1 cellular context compared by ENCODE assay signal in the genomic region with DNA sequence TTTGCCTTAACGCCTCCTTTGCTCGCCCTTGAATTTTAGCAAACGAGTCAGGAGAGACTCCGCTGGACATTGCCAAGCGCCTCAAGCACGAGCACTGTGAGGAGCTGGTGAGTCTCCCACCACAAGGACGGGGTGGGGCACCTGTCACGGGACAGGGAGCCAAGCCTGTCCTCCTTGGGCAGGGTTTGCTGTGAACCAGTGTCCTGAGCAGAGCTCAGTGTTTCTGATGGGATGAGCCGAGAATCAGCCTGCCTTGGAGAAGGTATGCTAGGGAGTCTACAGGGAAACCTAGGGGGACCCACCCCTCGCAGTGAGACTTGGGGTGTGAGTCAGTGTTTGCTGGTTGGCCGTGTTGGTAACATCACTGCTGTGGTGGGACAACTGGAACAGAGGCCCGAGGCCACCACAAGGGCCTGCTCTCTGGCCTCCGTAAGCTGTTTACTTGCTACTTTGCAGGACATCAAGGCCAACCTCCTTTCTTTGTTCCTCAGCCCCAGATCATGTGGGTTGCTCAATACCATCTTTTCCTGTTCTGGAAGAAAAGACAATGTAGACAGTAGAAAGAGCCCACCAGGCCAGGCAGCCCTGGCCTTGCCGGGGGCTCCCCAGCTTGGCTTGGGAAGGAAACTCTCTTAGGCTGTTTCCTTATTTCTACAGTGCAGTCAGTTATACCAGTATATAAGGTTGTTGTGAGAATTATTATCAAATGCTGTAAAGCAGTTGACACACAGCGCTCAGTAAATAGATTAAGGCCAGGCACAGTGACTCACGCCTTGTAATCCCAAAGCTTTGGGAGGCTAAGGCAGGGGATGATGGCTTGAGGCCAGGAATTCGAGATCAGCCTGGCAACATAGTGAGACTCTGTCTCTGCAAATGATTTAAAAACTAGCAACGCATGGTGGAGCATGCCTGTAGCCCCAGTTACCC.
TF ChIP-seq lines count a peak whose summit lies in the region.

No MANE protein-coding gene starts in this region.

TF ChIP-seq in HepG2, 621 proteins besides CTCF, POLR2A, EP300 and RAD21 (continued from another document and continues in another):
- TF ChIP-seq, protein P1, sequence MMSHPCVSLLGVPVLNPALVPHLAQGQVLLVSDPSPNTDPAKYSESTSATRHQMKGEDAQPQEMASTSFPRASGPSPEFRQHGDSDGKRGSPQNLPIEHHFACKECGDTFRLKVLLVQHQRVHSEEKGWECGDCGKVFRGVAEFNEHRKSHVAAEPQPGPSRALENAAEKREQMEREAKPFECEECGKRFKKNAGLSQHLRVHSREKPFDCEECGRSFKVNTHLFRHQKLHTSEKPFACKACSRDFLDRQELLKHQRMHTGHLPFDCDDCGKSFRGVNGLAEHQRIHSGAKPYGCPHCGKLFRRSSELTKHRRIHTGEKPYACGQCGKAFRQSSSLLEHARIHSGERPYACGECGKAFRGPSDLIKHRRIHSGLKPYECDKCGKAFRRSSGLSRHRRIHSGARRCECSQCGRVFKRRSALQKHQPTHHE (CRISPR knock-in tag; IDR thresholded peaks at IDR 0.05; ENCODE audit: borderline replicate concordance): no peak
- TF ChIP-seq TBP (CRISPR knock-in tag; IDR thresholded peaks at IDR 0.05) (no peak), PAF1 (CRISPR knock-in tag; IDR thresholded peaks at IDR 0.05) (no peak), DNMT3B (CRISPR knock-in tag; conservative IDR thresholded peaks at IDR 0.05) (peak; percentile 51), PPARG (CRISPR knock-in tag; conservative IDR thresholded peaks at IDR 0.05) (peak; percentile 33; the same call in 1 of the 2 replicates), CBFB (CRISPR knock-in tag; IDR thresholded peaks at IDR 0.05) (no peak), ZNF350 (CRISPR knock-in tag; IDR thresholded peaks at IDR 0.05; ENCODE audit: borderline replicate concordance, low read depth) (peak; percentile 84; the same call in 1 of the 2 replicates), MTF1 (CRISPR knock-in tag; IDR thresholded peaks at IDR 0.05) (no peak), KLF16 (CRISPR knock-in tag; IDR thresholded peaks at IDR 0.05) (peak in 1 of 2 experiments; percentile 92; a peak in 2 of 4 replicates), ZNF883 (CRISPR knock-in tag; IDR thresholded peaks at IDR 0.05; ENCODE audit: not compliant biosample characterization) (peak; percentile 62), CEBPB (IDR thresholded peaks at IDR 0.05; ENCODE audit: borderline replicate concordance, low read depth, low read length) (peak; percentile 88), ZNF317 (CRISPR knock-in tag; IDR thresholded peaks at IDR 0.05) (0 out of 2 replicates have a peak, but pooled peaks have one; percentile 55), ETV5 (CRISPR knock-in tag; IDR thresholded peaks at IDR 0.05; ENCODE audit: borderline replicate concordance) (peak; percentile 53), ZSCAN21 (CRISPR knock-in tag; IDR thresholded peaks at IDR 0.05; ENCODE audit: borderline replicate concordance) (0 out of 2 replicates have a peak, but pooled peaks have one; percentile 32), RBFOX2 (IDR thresholded peaks at IDR 0.05; ENCODE audit: low read depth, low read length) (no peak), TCF7L2 (IDR thresholded peaks at IDR 0.05; ENCODE audit: low read depth, low read length) (no peak), SP5 (CRISPR knock-in tag; IDR thresholded peaks at IDR 0.05; ENCODE audit: borderline replicate concordance, low read depth) (peak; percentile 55; the same call in 1 of the 2 replicates), ZNF570 (CRISPR knock-in tag; IDR thresholded peaks at IDR 0.05; ENCODE audit: borderline replicate concordance) (no peak), ZEB1 (IDR thresholded peaks at IDR 0.05; ENCODE audit: insufficient replicate concordance, low read depth) (no peak), ZNF747 (CRISPR knock-in tag; IDR thresholded peaks at IDR 0.05; ENCODE audit: borderline replicate concordance) (no peak; the same call in 1 of the 2 replicates), MED1 (CRISPR knock-in tag; IDR thresholded peaks at IDR 0.05) (peak; percentile 67), KAT8 (CRISPR knock-in tag; IDR thresholded peaks at IDR 0.05) (peak; percentile 56; the same call in 1 of the 2 replicates), GABPB1 (CRISPR knock-in tag; IDR thresholded peaks at IDR 0.05) (0 out of 2 replicates have a peak, but pooled peaks have one; percentile 26), ZNF878 (CRISPR knock-in tag; IDR thresholded peaks at IDR 0.05) (peak; percentile 87), KMT2B (CRISPR knock-in tag; IDR thresholded peaks at IDR 0.05) (no peak), ZNF605 (CRISPR knock-in tag; IDR thresholded peaks at IDR 0.05) (peak; percentile 21; the same call in 1 of the 2 replicates), ZNF292 (CRISPR knock-in tag; IDR thresholded peaks at IDR 0.05; ENCODE audit: borderline replicate concordance, low read depth) (no peak), GATA4 (IDR thresholded peaks at IDR 0.05; ENCODE audit: borderline replicate concordance, low read depth) (peak; percentile 73; the same call in 1 of the 2 replicates), ZKSCAN1 (IDR thresholded peaks at IDR 0.05; ENCODE audit: low read length) (no peak), ZBTB8A (CRISPR knock-in tag; IDR thresholded peaks at IDR 0.05; ENCODE audit: borderline replicate concordance, low read depth) (no peak), ZMYM2 (CRISPR knock-in tag; IDR thresholded peaks at IDR 0.05) (0 out of 2 replicates have a peak, but pooled peaks have one; percentile 17), KDM5A (IDR thresholded peaks at IDR 0.05; ENCODE audit: borderline replicate concordance, low read length) (no peak), SMC3 (IDR thresholded peaks at IDR 0.05; ENCODE audit: low read length) (peak; percentile 16; the same call in 1 of the 2 replicates), ATF7 (IDR thresholded peaks at IDR 0.05) (no peak), ATF7 (CRISPR knock-in tag; IDR thresholded peaks at IDR 0.05) (no peak), MIER2 (CRISPR knock-in tag; IDR thresholded peaks at IDR 0.05) (no peak; the same call in 1 of the 2 replicates), IRF2 (CRISPR knock-in tag; IDR thresholded peaks at IDR 0.05) (0 out of 2 replicates have a peak, but pooled peaks have one; percentile 13), ZFP1 (CRISPR knock-in tag; IDR thresholded peaks at IDR 0.05) (no peak), NAIF1 (CRISPR knock-in tag; IDR thresholded peaks at IDR 0.05; ENCODE audit: borderline replicate concordance) (no peak), HOXA5 (CRISPR knock-in tag; IDR thresholded peaks at IDR 0.05) (0 out of 2 replicates have a peak, but pooled peaks have one; percentile 54), SOX13 (IDR thresholded peaks at IDR 0.05) (peak; percentile 86), SOX13 (CRISPR knock-in tag; conservative IDR thresholded peaks at IDR 0.05 in 1 of 2, IDR thresholded peaks at IDR 0.05 in 1 of 2) (peak in 1 of 2 experiments; percentile 96; a peak in 2 of 4 replicates)
- TF ChIP-seq, protein P2, sequence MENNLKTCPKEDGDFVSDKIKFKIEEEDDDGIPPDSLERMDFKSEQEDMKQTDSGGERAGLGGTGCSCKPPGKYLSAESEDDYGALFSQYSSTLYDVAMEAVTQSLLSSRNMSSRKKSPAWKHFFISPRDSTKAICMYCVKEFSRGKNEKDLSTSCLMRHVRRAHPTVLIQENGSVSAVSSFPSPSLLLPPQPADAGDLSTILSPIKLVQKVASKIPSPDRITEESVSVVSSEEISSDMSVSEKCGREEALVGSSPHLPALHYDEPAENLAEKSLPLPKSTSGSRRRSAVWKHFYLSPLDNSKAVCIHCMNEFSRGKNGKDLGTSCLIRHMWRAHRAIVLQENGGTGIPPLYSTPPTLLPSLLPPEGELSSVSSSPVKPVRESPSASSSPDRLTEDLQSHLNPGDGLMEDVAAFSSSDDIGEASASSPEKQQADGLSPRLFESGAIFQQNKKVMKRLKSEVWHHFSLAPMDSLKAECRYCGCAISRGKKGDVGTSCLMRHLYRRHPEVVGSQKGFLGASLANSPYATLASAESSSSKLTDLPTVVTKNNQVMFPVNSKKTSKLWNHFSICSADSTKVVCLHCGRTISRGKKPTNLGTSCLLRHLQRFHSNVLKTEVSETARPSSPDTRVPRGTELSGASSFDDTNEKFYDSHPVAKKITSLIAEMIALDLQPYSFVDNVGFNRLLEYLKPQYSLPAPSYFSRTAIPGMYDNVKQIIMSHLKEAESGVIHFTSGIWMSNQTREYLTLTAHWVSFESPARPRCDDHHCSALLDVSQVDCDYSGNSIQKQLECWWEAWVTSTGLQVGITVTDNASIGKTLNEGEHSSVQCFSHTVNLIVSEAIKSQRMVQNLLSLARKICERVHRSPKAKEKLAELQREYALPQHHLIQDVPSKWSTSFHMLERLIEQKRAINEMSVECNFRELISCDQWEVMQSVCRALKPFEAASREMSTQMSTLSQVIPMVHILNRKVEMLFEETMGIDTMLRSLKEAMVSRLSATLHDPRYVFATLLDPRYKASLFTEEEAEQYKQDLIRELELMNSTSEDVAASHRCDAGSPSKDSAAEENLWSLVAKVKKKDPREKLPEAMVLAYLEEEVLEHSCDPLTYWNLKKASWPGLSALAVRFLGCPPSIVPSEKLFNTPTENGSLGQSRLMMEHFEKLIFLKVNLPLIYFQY (CRISPR knock-in tag; IDR thresholded peaks at IDR 0.05; ENCODE audit: borderline replicate concordance): no peak; the same call in 1 of the 2 replicates
- TF ChIP-seq, protein P3, sequence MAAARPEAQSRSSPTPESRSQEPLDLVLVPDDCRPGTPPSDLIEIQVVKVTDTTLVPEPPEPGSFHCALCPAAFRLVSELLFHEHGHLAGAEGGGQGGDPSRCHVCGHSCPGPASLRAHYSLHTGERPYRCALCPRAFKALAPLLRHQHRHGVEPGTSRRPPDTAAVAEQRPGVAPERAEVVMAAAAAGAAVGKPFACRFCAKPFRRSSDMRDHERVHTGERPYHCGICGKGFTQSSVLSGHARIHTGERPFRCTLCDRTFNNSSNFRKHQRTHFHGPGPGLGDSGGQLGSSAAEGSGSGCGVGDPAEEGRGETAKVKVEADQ (CRISPR knock-in tag; IDR thresholded peaks at IDR 0.05; ENCODE audit: borderline replicate concordance): 0 out of 2 replicates have a peak, but pooled peaks have one; percentile 48
- TF ChIP-seq, protein P4, sequence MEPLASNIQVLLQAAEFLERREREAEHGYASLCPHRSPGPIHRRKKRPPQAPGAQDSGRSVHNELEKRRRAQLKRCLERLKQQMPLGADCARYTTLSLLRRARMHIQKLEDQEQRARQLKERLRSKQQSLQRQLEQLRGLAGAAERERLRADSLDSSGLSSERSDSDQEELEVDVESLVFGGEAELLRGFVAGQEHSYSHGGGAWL (CRISPR knock-in tag; IDR thresholded peaks at IDR 0.05): no peak
- TF ChIP-seq, protein P5, sequence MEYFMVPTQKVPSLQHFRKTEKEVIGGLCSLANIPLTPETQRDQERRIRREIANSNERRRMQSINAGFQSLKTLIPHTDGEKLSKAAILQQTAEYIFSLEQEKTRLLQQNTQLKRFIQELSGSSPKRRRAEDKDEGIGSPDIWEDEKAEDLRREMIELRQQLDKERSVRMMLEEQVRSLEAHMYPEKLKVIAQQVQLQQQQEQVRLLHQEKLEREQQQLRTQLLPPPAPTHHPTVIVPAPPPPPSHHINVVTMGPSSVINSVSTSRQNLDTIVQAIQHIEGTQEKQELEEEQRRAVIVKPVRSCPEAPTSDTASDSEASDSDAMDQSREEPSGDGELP (IDR thresholded peaks at IDR 0.05; ENCODE audit: borderline replicate concordance, low read depth): peak; percentile 54; the same call in 1 of the 2 replicates
- TF ChIP-seq, protein P6, sequence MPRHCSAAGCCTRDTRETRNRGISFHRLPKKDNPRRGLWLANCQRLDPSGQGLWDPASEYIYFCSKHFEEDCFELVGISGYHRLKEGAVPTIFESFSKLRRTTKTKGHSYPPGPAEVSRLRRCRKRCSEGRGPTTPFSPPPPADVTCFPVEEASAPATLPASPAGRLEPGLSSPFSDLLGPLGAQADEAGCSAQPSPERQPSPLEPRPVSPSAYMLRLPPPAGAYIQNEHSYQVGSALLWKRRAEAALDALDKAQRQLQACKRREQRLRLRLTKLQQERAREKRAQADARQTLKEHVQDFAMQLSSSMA (CRISPR knock-in tag; IDR thresholded peaks at IDR 0.05): no peak; the same call in none of the 2 replicates
- TF ChIP-seq, protein P7, sequence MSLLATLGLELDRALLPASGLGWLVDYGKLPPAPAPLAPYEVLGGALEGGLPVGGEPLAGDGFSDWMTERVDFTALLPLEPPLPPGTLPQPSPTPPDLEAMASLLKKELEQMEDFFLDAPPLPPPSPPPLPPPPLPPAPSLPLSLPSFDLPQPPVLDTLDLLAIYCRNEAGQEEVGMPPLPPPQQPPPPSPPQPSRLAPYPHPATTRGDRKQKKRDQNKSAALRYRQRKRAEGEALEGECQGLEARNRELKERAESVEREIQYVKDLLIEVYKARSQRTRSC (CRISPR knock-in tag; IDR thresholded peaks at IDR 0.05; ENCODE audit: low read depth): no peak
- TF ChIP-seq, protein P8, sequence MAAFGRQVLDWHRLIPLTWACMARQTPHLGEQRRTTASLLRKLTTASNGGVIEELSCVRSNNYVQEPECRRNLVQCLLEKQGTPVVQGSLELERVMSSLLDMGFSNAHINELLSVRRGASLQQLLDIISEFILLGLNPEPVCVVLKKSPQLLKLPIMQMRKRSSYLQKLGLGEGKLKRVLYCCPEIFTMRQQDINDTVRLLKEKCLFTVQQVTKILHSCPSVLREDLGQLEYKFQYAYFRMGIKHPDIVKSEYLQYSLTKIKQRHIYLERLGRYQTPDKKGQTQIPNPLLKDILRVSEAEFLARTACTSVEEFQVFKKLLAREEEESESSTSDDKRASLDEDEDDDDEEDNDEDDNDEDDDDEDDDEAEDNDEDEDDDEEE (CRISPR knock-in tag; IDR thresholded peaks at IDR 0.05): 0 out of 2 replicates have a peak, but pooled peaks have one; percentile 20
- TF ChIP-seq, protein P9, sequence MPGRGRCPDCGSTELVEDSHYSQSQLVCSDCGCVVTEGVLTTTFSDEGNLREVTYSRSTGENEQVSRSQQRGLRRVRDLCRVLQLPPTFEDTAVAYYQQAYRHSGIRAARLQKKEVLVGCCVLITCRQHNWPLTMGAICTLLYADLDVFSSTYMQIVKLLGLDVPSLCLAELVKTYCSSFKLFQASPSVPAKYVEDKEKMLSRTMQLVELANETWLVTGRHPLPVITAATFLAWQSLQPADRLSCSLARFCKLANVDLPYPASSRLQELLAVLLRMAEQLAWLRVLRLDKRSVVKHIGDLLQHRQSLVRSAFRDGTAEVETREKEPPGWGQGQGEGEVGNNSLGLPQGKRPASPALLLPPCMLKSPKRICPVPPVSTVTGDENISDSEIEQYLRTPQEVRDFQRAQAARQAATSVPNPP (CRISPR knock-in tag; IDR thresholded peaks at IDR 0.05): no peak
